In genomic region chr1:243745361-243745760, GRCh38 we compare ENCODE assay signal across 1 cellular context.
TF ChIP-seq lines count a peak whose summit lies in the region.

No MANE protein-coding gene starts in this region.

TF ChIP-seq in WTC11, 78 proteins besides CTCF, POLR2A, EP300 and RAD21 (continued from another document):
- TF ChIP-seq, protein P1, sequence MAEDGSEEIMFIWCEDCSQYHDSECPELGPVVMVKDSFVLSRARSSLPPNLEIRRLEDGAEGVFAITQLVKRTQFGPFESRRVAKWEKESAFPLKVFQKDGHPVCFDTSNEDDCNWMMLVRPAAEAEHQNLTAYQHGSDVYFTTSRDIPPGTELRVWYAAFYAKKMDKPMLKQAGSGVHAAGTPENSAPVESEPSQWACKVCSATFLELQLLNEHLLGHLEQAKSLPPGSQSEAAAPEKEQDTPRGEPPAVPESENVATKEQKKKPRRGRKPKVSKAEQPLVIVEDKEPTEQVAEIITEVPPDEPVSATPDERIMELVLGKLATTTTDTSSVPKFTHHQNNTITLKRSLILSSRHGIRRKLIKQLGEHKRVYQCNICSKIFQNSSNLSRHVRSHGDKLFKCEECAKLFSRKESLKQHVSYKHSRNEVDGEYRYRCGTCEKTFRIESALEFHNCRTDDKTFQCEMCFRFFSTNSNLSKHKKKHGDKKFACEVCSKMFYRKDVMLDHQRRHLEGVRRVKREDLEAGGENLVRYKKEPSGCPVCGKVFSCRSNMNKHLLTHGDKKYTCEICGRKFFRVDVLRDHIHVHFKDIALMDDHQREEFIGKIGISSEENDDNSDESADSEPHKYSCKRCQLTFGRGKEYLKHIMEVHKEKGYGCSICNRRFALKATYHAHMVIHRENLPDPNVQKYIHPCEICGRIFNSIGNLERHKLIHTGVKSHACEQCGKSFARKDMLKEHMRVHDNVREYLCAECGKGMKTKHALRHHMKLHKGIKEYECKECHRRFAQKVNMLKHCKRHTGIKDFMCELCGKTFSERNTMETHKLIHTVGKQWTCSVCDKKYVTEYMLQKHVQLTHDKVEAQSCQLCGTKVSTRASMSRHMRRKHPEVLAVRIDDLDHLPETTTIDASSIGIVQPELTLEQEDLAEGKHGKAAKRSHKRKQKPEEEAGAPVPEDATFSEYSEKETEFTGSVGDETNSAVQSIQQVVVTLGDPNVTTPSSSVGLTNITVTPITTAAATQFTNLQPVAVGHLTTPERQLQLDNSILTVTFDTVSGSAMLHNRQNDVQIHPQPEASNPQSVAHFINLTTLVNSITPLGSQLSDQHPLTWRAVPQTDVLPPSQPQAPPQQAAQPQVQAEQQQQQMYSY (CRISPR knock-in tag; IDR thresholded peaks at IDR 0.05), result no peak
- TF ChIP-seq ZNF396 (CRISPR knock-in tag; IDR thresholded peaks at IDR 0.05; ENCODE audit: borderline replicate concordance), result no peak
